19 cellular contexts compared by ENCODE assay signal in the genomic region with DNA sequence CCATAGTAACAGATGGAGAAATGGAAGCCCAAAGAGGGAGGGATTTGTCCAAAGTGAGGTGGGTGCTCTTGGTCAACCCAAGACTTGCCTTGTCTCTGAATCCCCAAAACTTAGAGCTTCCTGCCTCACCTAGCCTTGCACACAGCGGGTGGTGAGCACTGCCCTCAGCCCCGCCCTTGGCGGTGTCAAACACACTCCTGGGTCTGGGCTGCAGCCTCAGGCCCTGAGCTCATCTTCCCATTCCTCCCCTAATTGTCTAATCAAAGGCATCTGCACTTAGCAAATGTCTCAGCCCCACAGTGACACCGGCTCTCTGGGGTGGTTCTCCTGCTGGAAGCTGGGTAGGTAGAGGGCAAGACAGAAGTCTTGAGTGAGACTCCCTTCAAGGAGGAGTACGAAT. TPM values are rescaled to one million over a fixed set of nuclear protein-coding genes. Genes with fewer than 3 reads are reported as not detected.
DNase-seq lines count a peak whose midpoint lies in the region; ATAC-seq, FAIRE-seq and TF ChIP-seq lines count a peak whose summit lies in the region.
"Had no signal": no experiment of that assay in that cellular context is flagged by ENCODE, and none has a peak within 500 bp of the region (broad histone marks: within the 10 kb centered on the region; RNA-seq: fewer than 3 reads in every experiment).

No MANE protein-coding gene starts in this region.

- H2BK120ac ChIP-seq in H1 (replicated peaks; ENCODE audit: low read depth, low read length) = no peak overlapping the region

- H3K36me3 ChIP-seq in H1 (ENCODE audit: control insufficient read depth in 2 of 4, insufficient read depth in 4 of 4, low read length in 3 of 4) = peaks cover 13 to 34% (median 27%) of the 10 kb centered on the region in 4 experiments; a peak in 6 of 8 replicates
- peaks cover 0 to 40% (median 22%) of the 10 kb centered on the region in 9 donors for H3K36me3 ChIP-seq in heart right ventricle

- H2AK5ac ChIP-seq in H1 (ENCODE audit: low read depth, low read length) = no peak overlapping the region

- H2BK5ac ChIP-seq in H1 (ENCODE audit: low read depth, low read length) = no peak overlapping the region

- no peak overlapping the region for H3K4me3 Mint-ChIP-seq in natural killer cell
- H3K4me3 Mint-ChIP-seq in natural killer cell treated with Interleukin-12 subunit alpha and Interleukin-12 subunit beta and Interleukin-15 and Interleukin-18, amount 100 ng/mL, for 72 hours = no peak overlapping the region
- H3K4me3 Mint-ChIP-seq: CD4-positive, alpha-beta T cell; HFFc6 had no signal

- H2AFZ ChIP-seq in H1 (ENCODE audit: low read length) = no peak overlapping the region

- TF ChIP-seq CTCF in natural killer cell (IDR thresholded peaks at IDR 0.05) (no peak), H1 (IDR thresholded peaks at IDR 0.05; ENCODE audit: control extremely low read depth in 1 of 3, insufficient read depth in 1 of 3, low read depth in 1 of 3, low read length in 3 of 3) (no peak), heart right ventricle (IDR thresholded peaks at IDR 0.05) (no peak)

- peak overlapping the region; percentile 29 to 45 for H3K27ac Mint-ChIP-seq in natural killer cell
- H3K27ac Mint-ChIP-seq in natural killer cell treated with Interleukin-12 subunit alpha and Interleukin-12 subunit beta and Interleukin-15 and Interleukin-18, amount 100 ng/mL, for 72 hours = peak overlapping the region in 1 of 2 donors; percentile 21
- H3K27ac Mint-ChIP-seq: CD4-positive, alpha-beta T cell; HFFc6 had no signal

- H3K18ac ChIP-seq in H1 (ENCODE audit: extremely low read depth, low read length) = no peak overlapping the region

- no peaks in the 10 kb centered on the region for H3K9me3 ChIP-seq in H1 (ENCODE audit: insufficient read depth in 2 of 2, low read depth in 1 of 2, low read length in 1 of 2)
- no peaks in the 10 kb centered on the region for H3K9me3 ChIP-seq in heart right ventricle

- H3K4me3 ChIP-seq in H1 (ENCODE audit: extremely low read depth in 1 of 4, insufficient read depth in 2 of 4, low read depth in 3 of 4, low read length in 4 of 4) (no peak overlapping the region), heart right ventricle (no peak overlapping the region)
- H3K4me3 ChIP-seq: GM12878 had no signal

- H4K20me1 ChIP-seq in H1 (replicated peaks in 1 of 2; ENCODE audit: control insufficient read depth in 1 of 2, insufficient read depth in 2 of 2, low read length in 2 of 2) = no peaks in the 10 kb centered on the region

- no peak for TF ChIP-seq POLR2A in H1 (IDR thresholded peaks at IDR 0.05; ENCODE audit: control extremely low read depth in 1 of 2, low read depth in 2 of 2, low read length in 2 of 2)

- no peak overlapping the region for H3K23ac ChIP-seq in H1 (ENCODE audit: insufficient read length)

- H3K9me3 Mint-ChIP-seq in natural killer cell = no peaks in the 10 kb centered on the region
- no peaks in the 10 kb centered on the region for H3K9me3 Mint-ChIP-seq in natural killer cell treated with Interleukin-12 subunit alpha and Interleukin-12 subunit beta and Interleukin-15 and Interleukin-18, amount 100 ng/mL, for 72 hours
- H3K9me3 Mint-ChIP-seq: CD4-positive, alpha-beta T cell; HFFc6 had no signal

- TF ChIP-seq EP300 in H1 (IDR thresholded peaks at IDR 0.05; ENCODE audit: borderline replicate concordance in 1 of 2, low read depth in 2 of 2, low read length in 2 of 2) = no peak

- H2BK20ac ChIP-seq in H1 (ENCODE audit: low read length) = no peak overlapping the region

- H3K27me3 ChIP-seq in H1 (replicated peaks in 1 of 4; ENCODE audit: control insufficient read depth in 3 of 4, extremely low read depth in 1 of 4, insufficient read depth in 3 of 4, low read length in 3 of 4) (no peaks in the 10 kb centered on the region), heart right ventricle (no peaks in the 10 kb centered on the region)

- no peak overlapping the region for H2BK12ac ChIP-seq in H1 (ENCODE audit: low read depth, low read length)

- H3K14ac ChIP-seq in H1 (ENCODE audit: insufficient read length) = no peak overlapping the region

- no peak overlapping the region for H4K5ac ChIP-seq in H1 (ENCODE audit: insufficient read length, low read depth, low read length)

- 87% methylated on average over 5 of the region's 5 CpGs; no CpG with 5 or more reads in 1 of the 2 experiments for WGBS in H1 (ENCODE audit: extremely low coverage in 1 of 2, insufficient coverage in 1 of 2, insufficient read length in 1 of 2, insufficient replicate concordance in 2 of 2, low coverage in 1 of 2, low lambda C conversion rate in 2 of 2, missing lambda C conversion rate in 1 of 2), 2 experiments
- 95 to 98% methylated on average over 5 of the region's 5 CpGs for WGBS in heart right ventricle, 2 donors

- H3K4me1 ChIP-seq in H1 (replicated peaks in 1 of 4; ENCODE audit: control insufficient read depth in 3 of 4, insufficient read depth in 4 of 4, low read length in 3 of 4) (no peaks in the 10 kb centered on the region; a peak in 2 of 7 replicates), heart right ventricle (peaks cover 0 to 7% (median 0%) of the 10 kb centered on the region in 9 donors)

- FAIRE-seq in H1 (lab: Jason Lieb, UNC) = peak; percentile 24
- FAIRE-seq: GM12878, GM18507 had no signal

- intact Hi-C loops in natural killer cell (cut with micrococcal nuclease) = no loop called here
- intact Hi-C loops in heart right ventricle (cut with DNase I) = no loop called here
- intact Hi-C loops in left cardiac atrium (cut with DNase I) = no loop called here

- H3K79me1 ChIP-seq in H1 (ENCODE audit: low read depth, low read length) = no peaks in the 10 kb centered on the region

- H3K79me2 ChIP-seq in H1 (ENCODE audit: control insufficient read depth in 1 of 2, insufficient read depth in 2 of 2, low read length in 2 of 2) = no peaks in the 10 kb centered on the region

- H4K91ac ChIP-seq in H1 (replicated peaks; ENCODE audit: insufficient read length, low read length) = no peak overlapping the region

- POLR2A ChIA-PET in H1 (lab: Charles Lee; ENCODE audit: partially characterized antibody) = interaction anchor here (1.3 to 3.0 kb wide), 3 partner anchors 10 to 16 kb away, joined by 3 to 7 read pairs (median 6); no protein-coding TSS in a partner anchor

- no peak overlapping the region for H3K4me2 ChIP-seq in H1 (ENCODE audit: insufficient read depth in 1 of 2, low read depth in 2 of 2, low read length in 2 of 2)

- peaks cover 9% of the 10 kb centered on the region for H3K36me3 Mint-ChIP-seq in natural killer cell
- no peaks in the 10 kb centered on the region for H3K36me3 Mint-ChIP-seq in natural killer cell treated with Interleukin-12 subunit alpha and Interleukin-12 subunit beta and Interleukin-15 and Interleukin-18, amount 100 ng/mL, for 72 hours

- no peak for TF ChIP-seq RAD21 in H1 (IDR thresholded peaks at IDR 0.05 in 1 of 2, conservative IDR thresholded peaks at IDR 0.05 in 1 of 2; ENCODE audit: low read depth in 2 of 2, low read length in 2 of 2)

- ATAC-seq in natural killer cell (no peak), heart right ventricle (no peak), left cardiac atrium (no peak), HG03108 (IDR thresholded peaks at IDR 0.05; ENCODE audit: unreplicated experiment) (no peak)
- ATAC-seq in natural killer cell treated with Interleukin-12 subunit alpha and Interleukin-12 subunit beta and Interleukin-15 and Interleukin-18, amount 100 ng/mL, for 72 hours = no peak
- ATAC-seq: GM12878 had no signal

- no peaks in the 10 kb centered on the region for H3K27me3 Mint-ChIP-seq in natural killer cell (ENCODE audit: low read depth in 2 of 2)
- no peaks in the 10 kb centered on the region for H3K27me3 Mint-ChIP-seq in natural killer cell treated with Interleukin-12 subunit alpha and Interleukin-12 subunit beta and Interleukin-15 and Interleukin-18, amount 100 ng/mL, for 72 hours
- H3K27me3 Mint-ChIP-seq: CD4-positive, alpha-beta T cell had no signal

- no peak for DNase-seq in natural killer cell
- DNase-seq in natural killer cell treated with Interleukin-12 subunit alpha and Interleukin-12 subunit beta and Interleukin-15 and Interleukin-18, amount 100 ng/mL, for 72 hours (ENCODE audit: low spot score) = no peak
- DNase-seq in H1 (ENCODE audit: low read depth in 1 of 2, low spot score in 2 of 2) = no peak
- peak; percentile 18 for DNase-seq in myocyte (ENCODE audit: low read depth)
- no peak for DNase-seq in heart right ventricle
- no peak for DNase-seq in GM19240 (ENCODE audit: insufficient read length, low spot score)
- DNase-seq in left cardiac atrium = no peak
- DNase-seq: ACHN; C1 segment of cervical spinal cord; Calu3; CD4-positive, alpha-beta T cell; DMS 273 treated with DMSO at 0.1 percent for 48 hours; GOT3; HCEC 1CT; HFFc6 had no signal

- H3K4ac ChIP-seq in H1 (replicated peaks; ENCODE audit: insufficient read length, low read depth, low read length) = no peak overlapping the region

- no peaks in the 10 kb centered on the region for H3K4me1 Mint-ChIP-seq in natural killer cell
- H3K4me1 Mint-ChIP-seq in natural killer cell treated with Interleukin-12 subunit alpha and Interleukin-12 subunit beta and Interleukin-15 and Interleukin-18, amount 100 ng/mL, for 72 hours (ENCODE audit: low read depth in 2 of 2) = peaks cover 0 to 2% of the 10 kb centered on the region in 2 donors

- CTCF ChIA-PET in H1 (lab: Charles Lee; ENCODE audit: partially characterized antibody) = interaction anchor here (0.5 to 29.3 kb wide), 12 partner anchors 1 to 348 kb away, joined by 3 to 362 read pairs (median 4); no protein-coding TSS in a partner anchor

- no peak overlapping the region for H2BK15ac ChIP-seq in H1 (ENCODE audit: low read length)

- no peaks in the 10 kb centered on the region for H3K23me2 ChIP-seq in H1 (ENCODE audit: low read depth, low read length)

- H3K27ac ChIP-seq in H1 (ENCODE audit: low read depth, low read length) (no peak overlapping the region; the same call in 1 of the 2 replicates), heart right ventricle (no peak overlapping the region)
- H3K27ac ChIP-seq: HL-60 had no signal

- H3K56ac ChIP-seq in H1 (replicated peaks; ENCODE audit: insufficient read length, low read depth, low read length) = no peak overlapping the region

- H3K9ac ChIP-seq in H1 (replicated peaks in 1 of 4; ENCODE audit: extremely low read depth in 1 of 4, low read depth in 3 of 4, low read length in 3 of 4) = 0 out of 7 replicates have a peak overlapping the region, but pooled peaks of 1 of the 4 experiments have one; percentile 15

- no peak overlapping the region for H4K8ac ChIP-seq in H1 (ENCODE audit: extremely low read depth, insufficient read depth, low read length)

RNA-seq across cellular contexts. Expression of gene FABP6, which starts 20.9 kb away (rescaled TPM):
- total RNA-seq in natural killer cell = not detected
- total RNA-seq in natural killer cell treated with Interleukin-12 subunit alpha and Interleukin-12 subunit beta and Interleukin-15 and Interleukin-18, amount 100 ng/mL, for 72 hours = not detected
- 3.6 and 4.8 TPM in 2 replicates for total RNA-seq in H1 (2021; fragmentation: NEBNext Ultra II Directional; extraction: Animal tissue kit (Norgen Biotek cat#: 25700))
- 3.2 and 6.1 TPM in 2 replicates for polyA plus RNA-seq in H1 (2011; rRNA removed)
- polyA plus RNA-seq in H1 (2011; cell fraction: cytosol; rRNA removed) = 5.0 TPM
- 2.5 TPM for polyA plus RNA-seq in H1 (2011; cell fraction: nucleus; rRNA removed)
- polyA plus RNA-seq in H1 (2012, experiment 1 of 2) = 4.5 to 12.2 TPM (median 7.2 TPM) in 4 replicates
- 5.9 TPM for polyA plus RNA-seq in H1 (2012, experiment 2 of 2)
- 3.5 TPM for polyA plus RNA-seq in H1 (2013, experiment 1 of 2)
- 5.3 TPM for polyA plus RNA-seq in H1 (2013, experiment 2 of 2)
- 0.63 and 2.3 TPM in 2 replicates for polyA minus RNA-seq in H1 (2011; rRNA and poly(A)+ RNA removed)
- not detected for polyA minus RNA-seq in H1 (2011; cell fraction: cytosol; rRNA and poly(A)+ RNA removed)
- polyA minus RNA-seq in H1 (2011; cell fraction: nucleus; rRNA and poly(A)+ RNA removed) = 2.7 TPM
- total RNA-seq in myocyte = not detected in 2 replicates
- not detected for polyA plus RNA-seq in myocyte (2012)
- total RNA-seq in heart right ventricle = 1 to 10 TPM in 9 of 10 donors, under 1 TPM in 1; 0.88 to 5.2 (median 1.4) TPM
- 1 to 10 TPM in 1 of 2 donors, under 1 TPM in 1; 0.13 to 5.9 TPM for polyA plus RNA-seq in heart right ventricle
- total RNA-seq in left cardiac atrium = under 1 TPM in 1 of 2 donors, not detected in 1; 0.68 TPM
- total RNA-seq: CD4-positive, alpha-beta T cell; HFFc6 had no signal
